ENCODE assay signal across 26 cellular contexts in the genomic region with DNA sequence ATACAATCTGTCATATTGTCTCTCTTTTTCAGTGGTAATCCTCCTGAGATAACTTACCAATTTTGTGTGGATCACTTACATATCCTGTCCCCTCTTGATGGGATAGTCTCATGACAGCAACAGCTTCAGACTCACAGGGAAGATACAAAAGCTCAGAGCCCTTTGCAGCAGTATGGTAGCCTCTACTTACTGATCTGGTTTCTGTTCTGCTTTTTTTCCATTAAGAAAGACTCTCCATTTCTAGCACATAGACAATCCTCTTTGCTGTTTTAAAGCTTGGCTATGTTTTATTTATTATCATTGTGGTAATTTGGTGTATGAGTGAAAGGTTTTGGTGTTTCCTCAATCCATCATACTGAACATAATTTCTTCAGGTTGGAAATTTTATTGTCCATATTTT. TPM values are rescaled to one million over a fixed set of nuclear protein-coding genes. Genes with fewer than 3 reads are reported as not detected.
"Had no signal": no experiment of that assay in that cellular context is flagged by ENCODE, and none has a peak within 500 bp of the region (broad histone marks: within the 10 kb centered on the region; RNA-seq: fewer than 3 reads in every experiment).

No MANE protein-coding gene starts in this region.

- DNase-seq: KBM-7; NCI-H1092; NCI-H1105 treated with DMSO at 0.1 percent for 48 hours; NCI-H1417 treated with DMSO at 0.1 percent for 48 hours; NCI-H146; NCI-H187; NCI-H2029; NCI-H2081 treated with DMSO at 0.1 percent for 48 hours; NCI-H2171; NCI-H226; NCI-H446; NCI-H510A; NCI-H524 treated with DMSO at 0.1 percent for 48 hours; NCI-H69; NCI-H774; NK-92 treated with Interleukin-12 subunit alpha and Interleukin-12 subunit beta, amount 100 ng/mL, for 24 hours; PC-3; SHP77 had no signal

- H3K27ac ChIP-seq: RWPE1, SJSA1, SK-N-MC had no signal

- H3K4me3 ChIP-seq: SJSA1, SK-N-MC had no signal

- H3K9me3 ChIP-seq: SJSA1 had no signal

- H3K36me3 ChIP-seq: SJSA1 had no signal

- ATAC-seq: Panc1, PC-3 had no signal

- H3K27me3 ChIP-seq: SJSA1 had no signal

- H3K4me1 ChIP-seq: SJSA1 had no signal

RNA-seq across cellular contexts. Expression of a gene that starts 25.4 kb away (rescaled TPM):
- total RNA-seq: HT-29; LHCN-M2; MCF 10A; PC-3; SJSA1; T-helper 1 cell treated with Interleukin-12 subunit alpha and Interleukin-12 subunit beta and Interleukin-4 antibody, amounts not matched to agents 30 ng/mL and 1 ng/mL, for 36 hours had no signal
